In the genomic region with DNA sequence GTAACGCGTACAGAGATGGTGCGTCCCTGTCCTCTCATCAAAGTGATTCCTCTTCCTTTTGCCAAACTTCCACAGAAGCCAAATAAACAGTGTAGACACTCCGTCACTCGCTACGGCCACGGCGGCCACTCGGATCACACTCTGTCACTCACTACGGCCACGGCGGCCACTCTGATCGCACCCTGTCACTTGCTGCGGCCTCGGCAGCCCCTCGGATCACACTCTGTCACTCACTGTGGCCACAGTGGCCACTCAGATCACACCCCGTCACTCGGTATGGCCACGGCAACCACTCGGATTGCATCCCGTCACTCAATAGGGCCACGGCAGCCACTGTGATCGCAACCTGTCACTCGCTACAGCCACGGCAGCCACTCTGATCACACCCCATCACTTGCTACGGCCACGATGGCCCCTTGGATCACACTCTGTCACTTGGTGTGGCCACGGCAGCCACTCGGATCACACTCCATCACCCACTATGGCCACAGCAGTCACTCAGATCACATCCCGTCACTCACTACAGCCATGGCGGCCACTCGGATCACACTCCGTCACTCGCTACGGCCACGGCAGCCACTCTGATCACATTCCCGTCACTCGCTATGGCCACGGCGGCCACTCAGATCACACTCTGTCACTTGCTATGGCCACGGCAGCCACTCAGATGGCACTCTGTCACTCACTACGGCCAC, we compare ENCODE assay signal across 17 cellular contexts.
A peak's percentile ranks its signal among the peaks of the same experiment; 100 is the strongest.
DNase-seq lines count a peak whose midpoint lies in the region; ATAC-seq, FAIRE-seq and TF ChIP-seq lines count a peak whose summit lies in the region.
"Had no signal": no experiment of that assay in that cellular context is flagged by ENCODE, and none has a peak within 500 bp of the region (broad histone marks: within the 10 kb centered on the region; RNA-seq: fewer than 3 reads in every experiment).

No MANE protein-coding gene starts in this region.

- H3K27ac Mint-ChIP-seq in Caco-2 (ENCODE audit: unreplicated experiment): peak overlapping the region; percentile 20
- peak overlapping the region; percentile 28 for H3K27ac Mint-ChIP-seq in neural progenitor cell
- H3K27ac Mint-ChIP-seq: CD4-positive, alpha-beta memory T cell; GM23338 had no signal

- in situ Hi-C loops in transverse colon (cut with MboI; ENCODE audit: low pct_ligation_motif_present in 1 of 4, low pct_unique_long_range_greater_than_20kb in 1 of 4, low sequenced_read_pairs in 3 of 4): no loop called here

- CTCF ChIA-PET in Caco-2 (lab: Charles Lee): no interaction called here

- intact Hi-C loops in Caco-2 (cut with micrococcal nuclease; ENCODE audit: unreplicated experiment): no loop called here
- intact Hi-C loops in transverse colon (cut with DNase I; ENCODE audit: low total_unique reads): no loop called here

- no peak overlapping the region for H3K23ac ChIP-seq in mesenchymal stem cell (ENCODE audit: low read length in 2 of 2)

- no peak overlapping the region for H2BK15ac ChIP-seq in mesenchymal stem cell (ENCODE audit: low read depth, poor library complexity, severe bottlenecking)

- ATAC-seq in HG02588 (IDR thresholded peaks at IDR 0.05; ENCODE audit: unreplicated experiment): no peak
- ATAC-seq: A549, GM23338 had no signal

- H3K4me3 Mint-ChIP-seq in Caco-2 (ENCODE audit: unreplicated experiment) (no peak overlapping the region), neural progenitor cell (no peak overlapping the region)
- H3K4me3 Mint-ChIP-seq: CD4-positive, alpha-beta memory T cell; GM23338 had no signal

- no peak overlapping the region for H3K4me2 ChIP-seq in mesenchymal stem cell (ENCODE audit: low read length, poor library complexity, severe bottlenecking)
- no peak overlapping the region for H3K4me2 ChIP-seq in neural progenitor cell
- H3K4me2 ChIP-seq: A549, GM23338 had no signal

- H3K27ac ChIP-seq in mesenchymal stem cell (ENCODE audit: low read length, poor library complexity, severe bottlenecking) (no peak overlapping the region), neural progenitor cell (no peak overlapping the region), transverse colon (no peak overlapping the region)
- H3K27ac ChIP-seq: C4-2B had no signal

- H3K9ac ChIP-seq in mesenchymal stem cell (ENCODE audit: low read length) (no peak overlapping the region), neural progenitor cell (no peak overlapping the region)

- no peak overlapping the region for H2AFZ ChIP-seq in mesenchymal stem cell (ENCODE audit: low read depth, low read length)
- no peak overlapping the region for H2AFZ ChIP-seq in neural progenitor cell (replicated peaks)
- H2AFZ ChIP-seq: GM23338 had no signal

- H2BK5ac ChIP-seq in mesenchymal stem cell (ENCODE audit: low read depth, low read length, poor library complexity, severe bottlenecking): no peak overlapping the region

- H4K91ac ChIP-seq in mesenchymal stem cell (ENCODE audit: low read length): peak overlapping the region; percentile 52

- no peak for TF ChIP-seq POLR2A in transverse colon (IDR thresholded peaks at IDR 0.05)

- TF ChIP-seq EP300 in transverse colon (IDR thresholded peaks at IDR 0.05; ENCODE audit: low read depth): no peak

- H2BK12ac ChIP-seq in mesenchymal stem cell (ENCODE audit: low read length in 2 of 2): no peak overlapping the region

- H2BK120ac ChIP-seq in mesenchymal stem cell (ENCODE audit: low read depth, low read length): no peak overlapping the region

- H3K4me3 ChIP-seq in Caco-2 (ENCODE audit: low read depth, low read length) (no peak overlapping the region), mesenchymal stem cell (ENCODE audit: insufficient read depth in 1 of 2, low read depth in 1 of 2, low read length in 2 of 2) (no peak overlapping the region), neural progenitor cell (no peak overlapping the region), foreskin fibroblast (ENCODE audit: low read depth in 1 of 2, low read length in 2 of 2) (no peak overlapping the region), transverse colon (no peak overlapping the region)
- H3K4me3 ChIP-seq: A549, GM23338 had no signal

- H4K20me1 ChIP-seq in neural progenitor cell (ENCODE audit: low read depth): no peaks in the 10 kb centered on the region

- DNase-seq in Caco-2 (no peak), HTR-8/SVneo (ENCODE audit: insufficient read length, low spot score) (no peak), mesenchymal stem cell (no peak), neural progenitor cell (ENCODE audit: low spot score) (no peak), foreskin fibroblast (no peak), transverse colon (no peak)
- DNase-seq: BE2C; CD4-positive, alpha-beta memory T cell; DND-41; GDM1; H7 had no signal

- no peaks in the 10 kb centered on the region for H3K79me2 ChIP-seq in neural progenitor cell (ENCODE audit: low read depth)

- H3K36me3 Mint-ChIP-seq in Caco-2 (ENCODE audit: insufficient read depth, unreplicated experiment): no peaks in the 10 kb centered on the region
- no peaks in the 10 kb centered on the region for H3K36me3 Mint-ChIP-seq in neural progenitor cell
- H3K36me3 Mint-ChIP-seq: CD4-positive, alpha-beta memory T cell had no signal

- H3K4ac ChIP-seq in mesenchymal stem cell (ENCODE audit: low read depth in 1 of 2, low read length in 2 of 2): no peak overlapping the region

- TF ChIP-seq CTCF in Caco-2 (IDR thresholded peaks at IDR 0.05; ENCODE audit: insufficient read depth in 1 of 2, low read depth in 1 of 2, low read length in 1 of 2, severe bottlenecking in 1 of 2, unreplicated experiment in 1 of 2) (no peak), neural progenitor cell (IDR thresholded peaks at IDR 0.05) (no peak), foreskin fibroblast (IDR thresholded peaks at IDR 0.05; ENCODE audit: low read depth, low read length) (no peak), transverse colon (IDR thresholded peaks at IDR 0.05) (no peak)

- H3K9me3 Mint-ChIP-seq in Caco-2 (ENCODE audit: unreplicated experiment) (no peaks in the 10 kb centered on the region), neural progenitor cell (no peaks in the 10 kb centered on the region)
- H3K9me3 Mint-ChIP-seq: CD4-positive, alpha-beta memory T cell; GM23338 had no signal

- H3K36me3 ChIP-seq in Caco-2 (ENCODE audit: control insufficient read depth, insufficient read depth, low read length) (no peaks in the 10 kb centered on the region), mesenchymal stem cell (ENCODE audit: control insufficient read depth in 1 of 2, insufficient read depth in 2 of 2, low read depth in 1 of 2, low read length in 2 of 2) (no peaks in the 10 kb centered on the region), neural progenitor cell (no peaks in the 10 kb centered on the region), transverse colon (no peaks in the 10 kb centered on the region)
- H3K36me3 ChIP-seq: BE2C had no signal

- H3F3A ChIP-seq in neural progenitor cell (ENCODE audit: low read depth): peaks cover 11% of the 10 kb centered on the region

- peak; percentile 91 for FAIRE-seq in HTR-8/SVneo (lab: Jason Lieb, UNC)
- FAIRE-seq: A549, D721Med, GM12892 had no signal

- H3K27me3 Mint-ChIP-seq in Caco-2 (ENCODE audit: insufficient read depth, unreplicated experiment) (no peaks in the 10 kb centered on the region), neural progenitor cell (ENCODE audit: insufficient read depth, low read depth) (peaks cover 14% of the 10 kb centered on the region)

- no peak overlapping the region for H3K18ac ChIP-seq in mesenchymal stem cell (ENCODE audit: low read depth in 1 of 2, low read length in 2 of 2)

- H3K27me3 ChIP-seq in Caco-2 (replicated peaks; ENCODE audit: control insufficient read depth, insufficient read depth, low read length): no peaks in the 10 kb centered on the region
- no peaks in the 10 kb centered on the region for H3K27me3 ChIP-seq in mesenchymal stem cell (ENCODE audit: control insufficient read depth in 1 of 2, insufficient read depth in 1 of 2, low read length in 2 of 2)
- H3K27me3 ChIP-seq in neural progenitor cell: no peaks in the 10 kb centered on the region
- peaks cover 8% of the 10 kb centered on the region for H3K27me3 ChIP-seq in transverse colon
- H3K27me3 ChIP-seq: BE2C had no signal

- POLR2A ChIA-PET in Caco-2 (lab: Charles Lee): interaction anchor here (0.6 kb wide), 1 partner anchor 448 kb away, joined by 4 read pairs; a partner anchor contains a TSS

- WGBS in mesenchymal stem cell: 96% methylated on average over 42 of the region's 42 CpGs
- 91 to 95% methylated on average over 16 to 42 of the region's 42 CpGs for WGBS in transverse colon (ENCODE audit: low coverage in 1 of 2), 2 donors

- no peaks in the 10 kb centered on the region for H3K79me1 ChIP-seq in mesenchymal stem cell (replicated peaks; ENCODE audit: low read length, poor library complexity, severe bottlenecking)

- H2AK5ac ChIP-seq in mesenchymal stem cell (ENCODE audit: low read length, severe bottlenecking): no peak overlapping the region

- peak overlapping the region; percentile 12 for H4K8ac ChIP-seq in mesenchymal stem cell (ENCODE audit: low read length)

- H3K4me1 Mint-ChIP-seq in Caco-2 (ENCODE audit: low read depth, unreplicated experiment): peaks cover 18% of the 10 kb centered on the region
- H3K4me1 Mint-ChIP-seq in neural progenitor cell: peaks cover 21% of the 10 kb centered on the region
- H3K4me1 Mint-ChIP-seq: CD4-positive, alpha-beta memory T cell had no signal

- no TSS peak for BruUV-seq in Caco-2 (replicated peaks; lab: Mats Ljungman, UMichigan)

- H3K4me1 ChIP-seq in Caco-2: peaks cover 12% of the 10 kb centered on the region; the same call in 1 of the 2 replicates
- H3K4me1 ChIP-seq in mesenchymal stem cell (ENCODE audit: control insufficient read depth, insufficient read depth, low read depth, low read length): peaks cover 18% of the 10 kb centered on the region
- peaks cover 13% of the 10 kb centered on the region for H3K4me1 ChIP-seq in neural progenitor cell
- H3K4me1 ChIP-seq in transverse colon: no peaks in the 10 kb centered on the region
- H3K4me1 ChIP-seq: BE2C had no signal

- no peak overlapping the region for H3K14ac ChIP-seq in mesenchymal stem cell (ENCODE audit: low read length in 2 of 2)

- no peaks in the 10 kb centered on the region for H3K9me3 ChIP-seq in Caco-2
- no peaks in the 10 kb centered on the region for H3K9me3 ChIP-seq in mesenchymal stem cell (ENCODE audit: control insufficient read depth, low read length)
- H3K9me3 ChIP-seq in neural progenitor cell (ENCODE audit: low read depth): no peaks in the 10 kb centered on the region
- H3K9me3 ChIP-seq in transverse colon: no peaks in the 10 kb centered on the region
- H3K9me3 ChIP-seq: A549, BE2C had no signal
